ENCODE assay signal across 8 cellular contexts in the genomic region with DNA sequence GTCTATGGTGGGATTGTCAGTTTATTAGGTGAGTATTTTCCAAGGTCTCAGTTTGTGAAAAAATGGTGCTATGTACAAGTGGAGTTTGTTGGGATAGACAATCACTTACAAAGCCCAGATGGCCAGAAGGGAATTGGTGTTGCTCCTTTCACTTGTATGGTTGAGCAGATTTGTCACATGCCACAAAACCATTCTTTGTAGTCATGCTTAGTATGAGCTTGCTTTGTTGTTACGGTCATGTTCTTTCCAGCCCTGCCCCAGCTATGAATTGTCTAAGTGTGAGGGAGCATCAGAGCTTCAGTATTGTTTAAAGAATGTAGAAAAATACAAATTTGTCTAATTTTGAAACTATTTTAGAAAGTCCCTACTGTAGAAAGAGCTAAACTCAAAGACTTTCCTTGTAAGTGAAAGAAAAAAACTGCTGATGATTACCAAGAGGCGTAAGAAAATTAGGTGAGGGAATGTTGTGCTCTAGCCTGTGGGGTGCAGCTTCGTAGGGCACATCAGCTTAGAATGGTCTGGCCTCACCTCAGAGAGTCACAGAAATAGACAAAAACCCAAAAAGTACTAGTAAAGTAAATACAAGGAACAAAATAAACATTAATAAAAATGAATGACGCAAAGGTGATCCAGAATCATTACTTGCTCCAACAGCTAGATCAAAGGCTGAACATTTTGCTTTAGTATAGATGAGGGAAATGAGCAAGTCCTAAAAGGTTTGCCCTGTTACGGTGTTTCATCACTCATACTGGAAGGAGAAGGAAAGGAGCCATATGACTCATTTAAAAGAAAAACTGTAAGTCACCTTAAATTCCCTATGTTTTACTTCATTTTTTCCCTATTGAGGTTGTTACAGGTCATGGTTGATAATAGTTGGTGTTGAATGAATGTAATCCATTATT. TPM values are rescaled to one million over a fixed set of nuclear protein-coding genes. Genes with fewer than 3 reads are reported as not detected.
DNase-seq lines count a peak whose midpoint lies in the region; ATAC-seq and TF ChIP-seq lines count a peak whose summit lies in the region.

No MANE protein-coding gene starts in this region.

- H3K27ac Mint-ChIP-seq in IgD-negative memory B cell (peak overlapping the region; percentile 84 to 97 (median 89)), neural progenitor cell (no peak overlapping the region)

- H3K27ac ChIP-seq in dorsolateral prefrontal cortex: peak overlapping the region in 54 of 59 donors; percentile 11 to 99 (median 64)
- peak overlapping the region; percentile 59 for H3K27ac ChIP-seq in neural progenitor cell
- peak overlapping the region in 1 of 4 donors; percentile 39 for H3K27ac ChIP-seq in esophagus muscularis mucosa (replicated peaks in 1 of 4)

- TF ChIP-seq CTCF in dorsolateral prefrontal cortex (IDR thresholded peaks at IDR 0.05 in 54 of 56, conservative IDR thresholded peaks at IDR 0.05 in 2 of 56; ENCODE audit: low read depth in 1 of 56, partially characterized antibody in 56 of 56) (peak in 5 of 56 donors; percentile 7 to 25 (median 18)), neural progenitor cell (IDR thresholded peaks at IDR 0.05) (no peak), esophagus muscularis mucosa (IDR thresholded peaks at IDR 0.05) (no peak)

- H4K20me1 ChIP-seq in neural progenitor cell (ENCODE audit: low read depth): peaks cover 84% of the 10 kb centered on the region

- H3K4me1 ChIP-seq in neural progenitor cell (peaks cover 62% of the 10 kb centered on the region), esophagus muscularis mucosa (peaks cover 9 to 47% (median 38%) of the 10 kb centered on the region in 4 donors)

- no peak for TF ChIP-seq EP300 in esophagus muscularis mucosa (IDR thresholded peaks at IDR 0.05)

- H3K27me3 Mint-ChIP-seq in IgD-negative memory B cell (no peaks in the 10 kb centered on the region), neural progenitor cell (ENCODE audit: insufficient read depth, low read depth) (peaks cover 3% of the 10 kb centered on the region)

- H3K79me2 ChIP-seq in neural progenitor cell (ENCODE audit: low read depth): peaks cover 71% of the 10 kb centered on the region

- H3F3A ChIP-seq in neural progenitor cell (ENCODE audit: low read depth): peaks cover 97% of the 10 kb centered on the region

- H3K36me3 Mint-ChIP-seq in IgD-negative memory B cell (peaks cover 10% of the 10 kb centered on the region), neural progenitor cell (peaks cover 67% of the 10 kb centered on the region)

- H3K27me3 ChIP-seq in dorsolateral prefrontal cortex (no peaks in the 10 kb centered on the region), neural progenitor cell (no peaks in the 10 kb centered on the region), esophagus muscularis mucosa (no peaks in the 10 kb centered on the region)

- no peak overlapping the region for H2AFZ ChIP-seq in neural progenitor cell (replicated peaks)

- WGBS in esophagus muscularis mucosa: 82% methylated on average over 5 of the region's 5 CpGs

- ATAC-seq in GM18861 (IDR thresholded peaks at IDR 0.05; ENCODE audit: unreplicated experiment): peak; percentile 33

- H3K4me2 ChIP-seq in neural progenitor cell: peak overlapping the region; percentile 44

- DNase-seq in dorsolateral prefrontal cortex (no peak), neural progenitor cell (ENCODE audit: low spot score) (no peak), islet precursor cell (no peak), esophagus muscularis mucosa (ENCODE audit: extremely low spot score) (no peak), HPDE6-E6E7 (ENCODE audit: extremely low spot score) (no peak), AG08396 (ENCODE audit: low spot score) (no peak)

- H3K9me3 Mint-ChIP-seq in IgD-negative memory B cell (peaks cover 2 to 5% (median 3%) of the 10 kb centered on the region in 3 donors), neural progenitor cell (peaks cover 22% of the 10 kb centered on the region)

- intact Hi-C loops in dorsolateral prefrontal cortex (cut with DNase I) (loop anchor here in 1 of 2 donors (5.0 kb wide), 1 partner anchor 162 kb away; no protein-coding TSS in a partner anchor), esophagus muscularis mucosa (cut with DNase I) (loop anchor here (5.0 kb wide), 2 partner anchors 177 to 208 kb away; no protein-coding TSS in a partner anchor)

- H3K4me3 Mint-ChIP-seq in IgD-negative memory B cell (peak overlapping the region; percentile 36 to 84 (median 60)), neural progenitor cell (no peak overlapping the region)

- H3K36me3 ChIP-seq in neural progenitor cell (peaks cover 39% of the 10 kb centered on the region), esophagus muscularis mucosa (peaks cover 17 to 38% (median 31%) of the 10 kb centered on the region in 4 donors)

- no peak overlapping the region for H3K9ac ChIP-seq in neural progenitor cell

- H3K4me1 Mint-ChIP-seq in IgD-negative memory B cell (peaks cover 26 to 36% (median 30%) of the 10 kb centered on the region in 3 donors), neural progenitor cell (peaks cover 47% of the 10 kb centered on the region)

- TF ChIP-seq POLR2A in esophagus muscularis mucosa (IDR thresholded peaks at IDR 0.05; ENCODE audit: low read depth): no peak

- no peaks in the 10 kb centered on the region for H3K9me3 ChIP-seq in neural progenitor cell (ENCODE audit: low read depth)
- no peaks in the 10 kb centered on the region for H3K9me3 ChIP-seq in esophagus muscularis mucosa

- H3K4me3 ChIP-seq in dorsolateral prefrontal cortex: peak overlapping the region in 1 of 59 donors; percentile 27
- H3K4me3 ChIP-seq in neural progenitor cell: no peak overlapping the region
- H3K4me3 ChIP-seq in esophagus muscularis mucosa: no peak overlapping the region

RNA-seq across cellular contexts. Expression of gene TGIF1, which starts 9.2 kb away (rescaled TPM):
- 38.7 TPM for polyA plus RNA-seq in IgD-negative memory B cell
- total RNA-seq in dorsolateral prefrontal cortex (10 to 100 TPM in 81 of 120 experiments, 1 to 10 TPM in 39; 5.1 to 30.2 (median 12.3) TPM), neural progenitor cell (ENCODE audit: low replicate concordance) (260 and 261 TPM in 2 replicates), esophagus muscularis mucosa (100 to 1,000 TPM in 1 of 4 donors, 10 to 100 TPM in 3; 48.2 to 142 (median 64.0) TPM)
